In the genomic region with DNA sequence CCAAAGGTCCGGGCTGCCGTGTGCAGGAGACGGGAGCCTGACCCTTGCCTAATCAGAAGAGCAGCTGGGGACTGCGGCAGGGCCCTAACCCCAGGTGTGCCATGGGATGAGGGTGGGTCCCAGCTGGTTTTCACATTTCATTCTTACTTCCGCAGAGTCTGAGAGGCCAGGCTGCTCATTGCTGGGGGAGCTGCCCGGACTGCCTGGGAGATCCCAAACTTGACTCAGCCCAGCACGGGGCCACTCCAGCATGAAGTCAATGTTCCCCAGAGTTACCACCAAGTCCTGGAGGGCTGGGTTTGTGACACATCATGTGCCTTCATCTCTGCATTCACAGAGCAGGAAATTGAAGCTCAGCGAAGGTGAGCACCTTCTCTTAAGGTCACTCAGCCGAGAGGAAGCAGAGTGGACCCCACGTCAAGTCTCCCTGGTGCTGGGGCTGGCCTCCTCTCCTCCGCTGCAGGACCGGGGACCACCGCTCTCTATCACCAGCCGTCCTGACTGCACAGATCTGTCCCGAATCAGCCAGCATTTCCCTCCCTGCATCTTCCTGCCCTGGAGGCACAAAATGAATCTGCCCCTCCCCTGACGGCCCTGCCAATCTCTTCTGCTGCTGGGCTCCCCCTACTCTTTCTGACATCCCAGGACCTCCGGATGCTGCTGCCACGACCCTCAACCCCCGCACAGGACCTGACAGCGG, we compare ENCODE assay signal across 16 cellular contexts.
"Had no signal": no experiment of that assay in that cellular context is flagged by ENCODE, and none has a peak within 500 bp of the region (broad histone marks: within the 10 kb centered on the region; RNA-seq: fewer than 3 reads in every experiment).

No MANE protein-coding gene starts in this region.

- H3K27ac ChIP-seq: cardiac muscle cell, neutrophil, tibial nerve had no signal

- H3K36me3 ChIP-seq: cardiac muscle cell, neutrophil, tibial nerve had no signal

- DNase-seq: activated naive CD4-positive, alpha-beta T cell treated with anti-CD3 and anti-CD28 coated beads for 36 hours; hippocampal formation; mammary epithelial cell; naive B cell; stimulated activated CD4-positive, alpha-beta T cell treated with anti-CD3 and anti-CD28 coated beads, Interleukin-15, amount 100 ng/mL, for 24 hours; stimulated activated CD4-positive, alpha-beta T cell treated with anti-CD3 and anti-CD28 coated beads, Interleukin-4, amount 100 ng/mL, for 24 hours; stimulated activated naive CD4-positive, alpha-beta T cell; T-helper 1 cell; T1000 had no signal

- H3K4me1 Mint-ChIP-seq: naive B cell had no signal

- H3K27ac Mint-ChIP-seq: activated naive CD4-positive, alpha-beta T cell treated with anti-CD3 and anti-CD28 coated beads for 36 hours; activated T-helper 1 cell treated with anti-CD3 and anti-CD28 coated beads, Interleukin-12 subunit alpha, Interleukin-12 subunit beta, Interleukin-2, Interleukin-4 antibody, amounts not matched to agents 30 ng/mL and 10 ng/mL and 1 ng/mL, durations not matched to agents 14 hours and 24 hours and 36 hours had no signal

- H3K27me3 ChIP-seq: cardiac muscle cell, neutrophil had no signal

- H3K4me3 Mint-ChIP-seq: activated naive CD4-positive, alpha-beta T cell treated with anti-CD3 and anti-CD28 coated beads for 36 hours; activated T-helper 1 cell treated with anti-CD3 and anti-CD28 coated beads, Interleukin-12 subunit alpha, Interleukin-12 subunit beta, Interleukin-2, Interleukin-4 antibody, amounts not matched to agents 30 ng/mL and 10 ng/mL and 1 ng/mL, durations not matched to agents 14 hours and 24 hours and 36 hours; naive B cell had no signal

- ATAC-seq: activated CD4-positive, CD25-positive, alpha-beta regulatory T cell treated with anti-CD3 and anti-CD28 coated beads, Interleukin-2, amount 50 U/mL, for 24 hours; esophagus mucosa; SK-N-SH treated with all-trans-retinoic acid at 6 μM for 48 hours had no signal

- H3K4me3 ChIP-seq: cardiac muscle cell, tibial nerve had no signal
